In genomic region chr13:109157275-109157674, GRCh38 we compare ENCODE assay signal across 1 cellular context.
TF ChIP-seq lines count a peak whose summit lies in the region.

No MANE protein-coding gene starts in this region.

TF ChIP-seq in HCT116, 20 proteins besides CTCF, POLR2A, EP300 and RAD21 (continued from another document):
- TF ChIP-seq REST (IDR thresholded peaks at IDR 0.05; ENCODE audit: low read depth): no peak
- no peak for TF ChIP-seq POLR2AphosphoS5 (IDR thresholded peaks at IDR 0.05; ENCODE audit: low read depth, low read length)
- no peak for TF ChIP-seq ZBTB33 (IDR thresholded peaks at IDR 0.05; ENCODE audit: extremely low read depth, insufficient replicate concordance, low read length)
- no peak for TF ChIP-seq EGR1 (IDR thresholded peaks at IDR 0.05; ENCODE audit: low read depth)
- TF ChIP-seq CEBPB (IDR thresholded peaks at IDR 0.05; ENCODE audit: low read depth): no peak
- TF ChIP-seq JUND (IDR thresholded peaks at IDR 0.05): no peak
- TF ChIP-seq CBX3 (IDR thresholded peaks at IDR 0.05; ENCODE audit: low read depth): no peak
